8 cellular contexts compared by ENCODE assay signal in the genomic region with DNA sequence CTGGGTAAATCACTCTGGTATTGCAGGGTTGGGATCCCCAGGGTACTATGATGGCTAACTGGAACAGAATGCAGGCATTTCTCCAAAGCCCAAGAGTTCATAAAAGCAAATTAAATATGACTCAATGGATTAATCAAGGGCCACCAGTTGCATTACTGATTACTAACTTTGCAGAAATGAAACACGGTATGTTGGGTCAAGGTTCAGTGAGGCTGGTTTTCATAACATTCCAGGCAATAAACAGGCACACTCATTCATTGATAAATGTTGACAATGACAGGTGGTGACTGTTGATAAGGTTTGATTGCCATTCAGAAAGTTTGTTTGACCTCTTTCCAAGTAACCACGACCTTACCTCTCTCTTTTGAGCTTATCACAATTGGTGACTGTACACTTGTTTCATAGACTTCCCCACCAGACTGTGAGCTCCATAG. TPM values are rescaled to one million over a fixed set of nuclear protein-coding genes. Genes with fewer than 3 reads are reported as not detected.
A peak's percentile ranks its signal among the peaks of the same experiment; 100 is the strongest.
DNase-seq lines count a peak whose midpoint lies in the region; ATAC-seq and TF ChIP-seq lines count a peak whose summit lies in the region.

No MANE protein-coding gene starts in this region.

- ATAC-seq in naive thymus-derived CD8-positive, alpha-beta T cell, result no peak
- ATAC-seq in HG02610 (IDR thresholded peaks at IDR 0.05; ENCODE audit: unreplicated experiment) (no peak), HG02884 (IDR thresholded peaks at IDR 0.05; ENCODE audit: unreplicated experiment) (no peak)

- DNase-seq in GM12864 (ENCODE audit: low read depth) (no peak), NB4 (ENCODE audit: low read depth) (no peak), coronary artery (ENCODE audit: low spot score) (no peak), iPS-NIHi11 (ENCODE audit: low spot score) (no peak), islet precursor cell (no peak)
- DNase-seq in naive thymus-derived CD8-positive, alpha-beta T cell, result no peak

- peaks cover 26 to 53% (median 43%) of the 10 kb centered on the region in 4 donors for H3K4me1 Mint-ChIP-seq in naive thymus-derived CD8-positive, alpha-beta T cell

- no peak for TF ChIP-seq POLR2A in NB4 (IDR thresholded peaks at IDR 0.05; ENCODE audit: extremely low read depth, insufficient read length)

- H3K4me3 Mint-ChIP-seq in naive thymus-derived CD8-positive, alpha-beta T cell, result peak overlapping the region; percentile 75 to 95 (median 88)

- peaks cover 0 to 25% (median 4%) of the 10 kb centered on the region in 3 donors for H3K36me3 Mint-ChIP-seq in naive thymus-derived CD8-positive, alpha-beta T cell

- no peak for TF ChIP-seq CTCF in GM12864 (IDR thresholded peaks at IDR 0.05; ENCODE audit: low read depth, low read length, missing control alignments)
- TF ChIP-seq CTCF in NB4 (IDR thresholded peaks at IDR 0.05; ENCODE audit: low read depth, low read length), result no peak
- TF ChIP-seq CTCF in coronary artery (IDR thresholded peaks at IDR 0.05), result no peak

- POLR2A ChIA-PET in naive thymus-derived CD8-positive, alpha-beta T cell (lab: Charles Lee), result interaction anchor here (0.6 to 4.2 kb wide), 20 partner anchors 9 to 360 kb away, joined by 3 to 21 read pairs (median 5); a partner anchor contains a TSS

- H3K9me3 Mint-ChIP-seq in naive thymus-derived CD8-positive, alpha-beta T cell, result no peaks in the 10 kb centered on the region

- H3K27ac ChIP-seq in coronary artery, result peak overlapping the region; percentile 71 to 88

- H3K27me3 Mint-ChIP-seq in naive thymus-derived CD8-positive, alpha-beta T cell, result no peaks in the 10 kb centered on the region

- H3K27ac Mint-ChIP-seq in naive thymus-derived CD8-positive, alpha-beta T cell, result peak overlapping the region; percentile 94 to 99 (median 98)

- H3K4me3 ChIP-seq in GM12864 (ENCODE audit: low read depth, low read length), result peak overlapping the region; percentile 100
- H3K4me3 ChIP-seq in NB4 (ENCODE audit: low read depth, low read length), result peak overlapping the region; percentile 88
- H3K4me3 ChIP-seq in coronary artery, result peak overlapping the region; percentile 88

RNA-seq across cellular contexts. Expression of a gene that starts 0.5 kb away (rescaled TPM):
- total RNA-seq in naive thymus-derived CD8-positive, alpha-beta T cell, result 100 to 1,000 TPM; 151 to 154 TPM
- 100 to 1,000 TPM; 195 to 288 (median 241) TPM for polyA plus RNA-seq in naive thymus-derived CD8-positive, alpha-beta T cell

RNA-seq across cellular contexts. Expression of a gene that starts 12.0 kb away (rescaled TPM):
- 10 to 100 TPM; 70.3 to 74.3 TPM for total RNA-seq in naive thymus-derived CD8-positive, alpha-beta T cell
- 100 to 1,000 TPM; 150 to 205 (median 183) TPM for polyA plus RNA-seq in naive thymus-derived CD8-positive, alpha-beta T cell

RNA-seq across cellular contexts. Expression of a gene that starts 23.9 kb away (rescaled TPM):
- not detected for total RNA-seq in naive thymus-derived CD8-positive, alpha-beta T cell
- polyA plus RNA-seq in naive thymus-derived CD8-positive, alpha-beta T cell, result not detected

RNA-seq across cellular contexts. Expression of a gene that starts 53.7 kb away (rescaled TPM):
- 10 to 100 TPM; 20.5 to 25.2 TPM for total RNA-seq in naive thymus-derived CD8-positive, alpha-beta T cell
- 1 to 10 TPM; 6.5 to 9.8 (median 6.7) TPM for polyA plus RNA-seq in naive thymus-derived CD8-positive, alpha-beta T cell
